8 cellular contexts compared by ENCODE assay signal in the genomic region with DNA sequence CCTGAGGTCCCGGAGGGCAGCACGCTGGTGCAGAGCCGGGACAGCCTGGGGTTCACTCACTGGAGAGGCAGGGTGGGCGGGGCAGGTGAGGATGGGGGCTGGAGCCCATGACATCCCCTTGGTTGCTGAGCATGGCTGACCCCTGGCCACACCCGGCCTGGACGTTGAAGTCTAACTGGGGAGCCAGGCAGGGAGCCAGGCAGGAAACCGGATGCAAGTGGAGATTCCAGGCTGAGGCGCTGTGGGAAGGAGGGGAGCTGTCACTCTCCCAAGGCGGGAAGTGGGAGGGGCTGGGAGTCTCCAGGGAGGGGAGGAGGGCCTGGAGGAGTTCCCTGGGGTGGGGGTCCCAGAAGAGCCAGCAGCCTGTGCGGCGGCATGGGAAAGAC. TPM values are rescaled to one million over a fixed set of nuclear protein-coding genes. Genes with fewer than 3 reads are reported as not detected.
DNase-seq lines count a peak whose midpoint lies in the region; ATAC-seq, FAIRE-seq and TF ChIP-seq lines count a peak whose summit lies in the region.

No MANE protein-coding gene starts in this region.

- FAIRE-seq in G401.6 (lab: Jason Lieb, UNC) (peak; percentile 11), GM19239 (lab: Jason Lieb, UNC) (no peak)

- CTCF ChIA-PET in activated CD4-positive, alpha-beta T cell treated with anti-CD3 and anti-CD28 coated beads, Interleukin-2, amount 10 ng/mL, durations not matched to agents 7 days and 5 days (lab: Charles Lee): interaction anchor here (0.7 to 1.3 kb wide), 2 partner anchors 9 to 21 kb away, joined by 3 to 4 read pairs; no protein-coding TSS in a partner anchor

- peak; percentile 21 for ATAC-seq in omental fat pad (ENCODE audit: low FRiP score)

- DNase-seq in SW480 (ENCODE audit: low spot score) (peak; percentile 66), glomerular visceral epithelial cell (ENCODE audit: extremely low spot score) (peak; percentile 83), omental fat pad (ENCODE audit: low spot score) (no peak), GM19239 (ENCODE audit: insufficient read length, low spot score) (no peak)
- DNase-seq in stimulated activated CD4-positive, alpha-beta T cell treated with anti-CD3 and anti-CD28 coated beads, Interleukin-1b, Interleukin-23, amount 100 ng/mL, for 48 hours: no peak
- DNase-seq in activated naive CD8-positive, alpha-beta T cell treated with anti-CD3 and anti-CD28 coated beads for 36 hours: no peak
- no peak for DNase-seq in activated CD4-positive, alpha-beta T cell treated with anti-CD3 and anti-CD28 coated beads, Interleukin-2, amount 10 ng/mL, durations not matched to agents 7 days and 5 days

- H3K9me3 Mint-ChIP-seq in activated naive CD8-positive, alpha-beta T cell treated with anti-CD3 and anti-CD28 coated beads for 36 hours: no peaks in the 10 kb centered on the region
- H3K9me3 Mint-ChIP-seq in activated CD4-positive, alpha-beta T cell treated with anti-CD3 and anti-CD28 coated beads, Interleukin-2, amount 10 ng/mL, durations not matched to agents 7 days and 5 days: no peaks in the 10 kb centered on the region

- no peaks in the 10 kb centered on the region for H3K27me3 Mint-ChIP-seq in activated naive CD8-positive, alpha-beta T cell treated with anti-CD3 and anti-CD28 coated beads for 36 hours
- H3K27me3 Mint-ChIP-seq in activated CD4-positive, alpha-beta T cell treated with anti-CD3 and anti-CD28 coated beads, Interleukin-2, amount 10 ng/mL, durations not matched to agents 7 days and 5 days: peaks cover 8% of the 10 kb centered on the region

- H3K4me3 Mint-ChIP-seq in activated naive CD8-positive, alpha-beta T cell treated with anti-CD3 and anti-CD28 coated beads for 36 hours: no peak overlapping the region
- no peak overlapping the region for H3K4me3 Mint-ChIP-seq in activated CD4-positive, alpha-beta T cell treated with anti-CD3 and anti-CD28 coated beads, Interleukin-2, amount 10 ng/mL, durations not matched to agents 7 days and 5 days

- H3K4me1 Mint-ChIP-seq in activated naive CD8-positive, alpha-beta T cell treated with anti-CD3 and anti-CD28 coated beads for 36 hours: peaks cover 27% of the 10 kb centered on the region
- H3K4me1 Mint-ChIP-seq in activated CD4-positive, alpha-beta T cell treated with anti-CD3 and anti-CD28 coated beads, Interleukin-2, amount 10 ng/mL, durations not matched to agents 7 days and 5 days: peaks cover 31% of the 10 kb centered on the region

- no peak overlapping the region for H3K27ac Mint-ChIP-seq in activated naive CD8-positive, alpha-beta T cell treated with anti-CD3 and anti-CD28 coated beads for 36 hours
- no peak overlapping the region for H3K27ac Mint-ChIP-seq in activated CD4-positive, alpha-beta T cell treated with anti-CD3 and anti-CD28 coated beads, Interleukin-2, amount 10 ng/mL, durations not matched to agents 7 days and 5 days

- H3K36me3 Mint-ChIP-seq in activated naive CD8-positive, alpha-beta T cell treated with anti-CD3 and anti-CD28 coated beads for 36 hours: no peaks in the 10 kb centered on the region
- no peaks in the 10 kb centered on the region for H3K36me3 Mint-ChIP-seq in activated CD4-positive, alpha-beta T cell treated with anti-CD3 and anti-CD28 coated beads, Interleukin-2, amount 10 ng/mL, durations not matched to agents 7 days and 5 days (ENCODE audit: low read depth)

- no peak for TF ChIP-seq CTCF in omental fat pad (IDR thresholded peaks at IDR 0.05)

- POLR2A ChIA-PET in activated CD4-positive, alpha-beta T cell treated with anti-CD3 and anti-CD28 coated beads, Interleukin-2, amount 10 ng/mL, durations not matched to agents 7 days and 5 days (lab: Charles Lee): no interaction called here

RNA-seq across cellular contexts. Expression of gene INF2, which starts 7.7 kb away (rescaled TPM):
- 100 to 1,000 TPM in 1 of 4 donors, 10 to 100 TPM in 3; 50.9 to 104 (median 87.5) TPM for total RNA-seq in omental fat pad
- 10 to 100 TPM; 67.8 TPM for total RNA-seq in activated naive CD8-positive, alpha-beta T cell treated with anti-CD3 and anti-CD28 coated beads for 36 hours
- 100 to 1,000 TPM; 163 to 171 TPM for total RNA-seq in activated CD4-positive, alpha-beta T cell treated with anti-CD3 and anti-CD28 coated beads, Interleukin-2, amount 10 ng/mL, durations not matched to agents 7 days and 5 days

RNA-seq across cellular contexts. Expression of gene ADSS1, which starts 42.3 kb away (rescaled TPM):
- 10 to 100 TPM in 1 of 4 donors, 1 to 10 TPM in 3; 3.7 to 26.0 (median 5.6) TPM for total RNA-seq in omental fat pad
- 1 to 10 TPM in 1 of 2 experiments, under 1 TPM in 1; 0.87 to 1.7 TPM for total RNA-seq in activated naive CD8-positive, alpha-beta T cell treated with anti-CD3 and anti-CD28 coated beads for 36 hours
- 1 to 10 TPM in 1 of 2 experiments, under 1 TPM in 1; 0.81 to 1.2 TPM for total RNA-seq in activated CD4-positive, alpha-beta T cell treated with anti-CD3 and anti-CD28 coated beads, Interleukin-2, amount 10 ng/mL, durations not matched to agents 7 days and 5 days

Comparison
In these comparisons a context has a peak if more than half of its experiments do, and no peak if none do; other contexts are left out.
1. DNase-seq: peak in SW480 (single experiment) and glomerular visceral epithelial cell (single experiment); none in omental fat pad (single experiment), stimulated activated CD4-positive, alpha-beta T cell treated with anti-CD3 and anti-CD28 coated beads, Interleukin-1b, Interleukin-23, amount 100 ng/mL, for 48 hours (single experiment), activated naive CD8-positive, alpha-beta T cell treated with anti-CD3 and anti-CD28 coated beads for 36 hours (single experiment), GM19239 (single experiment) and activated CD4-positive, alpha-beta T cell treated with anti-CD3 and anti-CD28 coated beads, Interleukin-2, amount 10 ng/mL, durations not matched to agents 7 days and 5 days (single experiment).